Comparison of ENCODE assay signal across 31 cellular contexts in the genomic region with DNA sequence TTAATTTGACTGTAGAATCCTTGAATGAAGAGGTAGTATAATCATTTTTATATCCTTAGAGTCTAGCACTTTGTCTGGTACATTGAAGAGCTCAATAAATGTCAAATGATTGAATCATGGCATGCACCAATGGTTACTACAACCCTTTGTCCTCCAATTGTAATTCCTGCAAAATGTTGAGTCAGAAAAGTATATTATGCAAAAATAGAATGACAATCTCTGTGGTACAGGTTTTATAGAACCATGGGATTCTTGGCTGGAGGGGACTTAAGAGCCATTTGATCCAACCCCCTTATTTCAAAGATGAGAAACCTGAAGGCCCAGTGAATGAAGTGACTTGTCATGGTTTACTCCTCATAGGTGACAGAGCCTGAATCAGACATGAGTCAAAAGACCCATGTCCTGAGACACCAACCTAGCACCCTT. TPM values are rescaled to one million over a fixed set of nuclear protein-coding genes. Genes with fewer than 3 reads are reported as not detected.
A peak's percentile ranks its signal among the peaks of the same experiment; 100 is the strongest.
DNase-seq lines count a peak whose midpoint lies in the region; ATAC-seq, FAIRE-seq and TF ChIP-seq lines count a peak whose summit lies in the region.
"Had no signal": no experiment of that assay in that cellular context is flagged by ENCODE, and none has a peak within 500 bp of the region (broad histone marks: within the 10 kb centered on the region; RNA-seq: fewer than 3 reads in every experiment).

No MANE protein-coding gene starts in this region.

- no peak overlapping the region for H2AFZ ChIP-seq in GM23248

- no peak overlapping the region for H3K27ac ChIP-seq in GM23248
- H3K27ac ChIP-seq: colonic mucosa, esophagus squamous epithelium, gastroesophageal sphincter, ovary, right atrium auricular region, stomach, tibial nerve had no signal

- H3K9me2 ChIP-seq in GM23248 (ENCODE audit: insufficient read depth): no peaks in the 10 kb centered on the region

- peaks cover 7 to 22% of the 10 kb centered on the region in 2 donors for H3K36me3 Mint-ChIP-seq in activated T-cell treated with anti-CD3 and anti-CD28 coated beads, Interleukin-2, amount 50 U/mL, for 72 hours (ENCODE audit: insufficient read depth in 2 of 2)

- no peak for TF ChIP-seq POLR2A in GM18505 (IDR thresholded peaks at IDR 0.05; ENCODE audit: borderline replicate concordance, extremely low read depth, insufficient read depth, insufficient read length)

- no peaks in the 10 kb centered on the region for H3K36me3 ChIP-seq in GM23248 (ENCODE audit: low read depth)
- H3K36me3 ChIP-seq: colonic mucosa, esophagus squamous epithelium, gastroesophageal sphincter, MG63, ovary, stomach, tibial nerve had no signal

- H3K4me3 Mint-ChIP-seq in activated T-cell treated with anti-CD3 and anti-CD28 coated beads, Interleukin-2, amount 50 U/mL, for 72 hours: peak overlapping the region in 1 of 2 donors; percentile 33
- H3K4me3 Mint-ChIP-seq: nephron had no signal

- peaks cover 40% of the 10 kb centered on the region for H3K4me1 ChIP-seq in GM23248 (ENCODE audit: insufficient read depth)
- H3K4me1 ChIP-seq: colonic mucosa, esophagus squamous epithelium, right atrium auricular region, tibial nerve had no signal

- no peaks in the 10 kb centered on the region for H4K20me1 ChIP-seq in GM23248 (ENCODE audit: insufficient read depth)

- H3F3A ChIP-seq in GM23248 (ENCODE audit: insufficient read depth): peaks cover 22% of the 10 kb centered on the region

- DNase-seq in activated T-cell treated with anti-CD3 and anti-CD28 coated beads, Interleukin-2, amount 50 U/mL, for 72 hours: peak; percentile 14 to 19
- no peak for DNase-seq in activated T-cell treated with anti-CD3 and anti-CD28 coated beads for 4 hours
- peak; percentile 50 for DNase-seq in GM23248
- DNase-seq in RCC 7860 (ENCODE audit: low spot score): peak; percentile 69
- peak; percentile 24 for DNase-seq in kidney glomerular epithelial cell (lab: John Stamatoyannopoulos, UW)
- DNase-seq in iPS-NIHi7 (ENCODE audit: extremely low spot score): no peak
- DNase-seq in hepatic stellate cell (ENCODE audit: low spot score): no peak
- DNase-seq: activated CD8-positive, alpha-beta memory T cell treated with anti-CD3 and anti-CD28 coated beads for 24 hours; C1 segment of cervical spinal cord; Calu3; colonic mucosa; DND-41; effector memory CD4-positive, alpha-beta T cell; esophagus squamous epithelium; HCEC 1CT; hypothalamus; left ventricle myocardium superior; MG63; NCI-H1417; NCI-H2081 treated with DMSO at 0.1 percent for 48 hours; NCI-H345; NCI-H748 treated with DMSO at 0.1 percent for 48 hours; ovary; stimulated activated CD4-positive, alpha-beta T cell treated with anti-CD3 and anti-CD28 coated beads, Interleukin-12 subunit alpha, Interleukin-12 subunit beta, amount 100 ng/mL, for 4 hours; stomach had no signal

- H3K27me3 ChIP-seq in GM23248 (replicated peaks; ENCODE audit: insufficient read depth): no peaks in the 10 kb centered on the region
- H3K27me3 ChIP-seq: colonic mucosa, esophagus squamous epithelium, gastroesophageal sphincter, MG63, ovary, right atrium auricular region, stomach, tibial nerve had no signal

- no peaks in the 10 kb centered on the region for H3K27me3 Mint-ChIP-seq in activated T-cell treated with anti-CD3 and anti-CD28 coated beads, Interleukin-2, amount 50 U/mL, for 72 hours (ENCODE audit: low read depth)

- in situ Hi-C loops in GM23248 (cut with MboI): no loop called here

- peaks cover 19% of the 10 kb centered on the region for H3K4me1 Mint-ChIP-seq in activated T-cell treated with anti-CD3 and anti-CD28 coated beads, Interleukin-2, amount 50 U/mL, for 72 hours (ENCODE audit: low read depth)
- H3K4me1 Mint-ChIP-seq: nephron had no signal

- H3K9ac ChIP-seq in GM23248: no peak overlapping the region

- peak overlapping the region; percentile 53 for H3K4me2 ChIP-seq in GM23248 (ENCODE audit: unreplicated experiment)

- peak; percentile 83 to 88 for ATAC-seq in activated T-cell treated with anti-CD3 and anti-CD28 coated beads, Interleukin-2, amount 50 U/mL, for 72 hours (replicated peaks in 1 of 2)
- ATAC-seq in GM18505 (IDR thresholded peaks at IDR 0.05; ENCODE audit: unreplicated experiment): no peak
- ATAC-seq: gastroesophageal sphincter, GM12878, left ventricle myocardium superior had no signal

- FAIRE-seq in RCC 7860 (lab: Jason Lieb, UNC): peak; percentile 73
- FAIRE-seq: GM12878 had no signal

- H3K9me3 Mint-ChIP-seq in activated T-cell treated with anti-CD3 and anti-CD28 coated beads, Interleukin-2, amount 50 U/mL, for 72 hours: no peaks in the 10 kb centered on the region

- H3K27ac Mint-ChIP-seq in activated T-cell treated with anti-CD3 and anti-CD28 coated beads, Interleukin-2, amount 50 U/mL, for 72 hours: peak overlapping the region; percentile 83
- H3K27ac Mint-ChIP-seq: nephron had no signal

- H3K79me2 ChIP-seq in GM23248 (ENCODE audit: insufficient read depth): no peaks in the 10 kb centered on the region

- H3K4me3 ChIP-seq in GM23248: no peak overlapping the region
- H3K4me3 ChIP-seq: colonic mucosa, esophagus squamous epithelium, gastroesophageal sphincter, GM12878, MG63, ovary, right atrium auricular region, stomach, tibial nerve had no signal

- no peaks in the 10 kb centered on the region for H3K9me3 ChIP-seq in GM23248 (ENCODE audit: low read depth)
- H3K9me3 ChIP-seq: colonic mucosa, esophagus squamous epithelium, gastroesophageal sphincter, MG63, ovary, right atrium auricular region, stomach, tibial nerve had no signal

RNA-seq across cellular contexts. Expression of gene SMKR1, which starts 30.9 kb away (rescaled TPM):
- total RNA-seq in activated T-cell treated with anti-CD3 and anti-CD28 coated beads, Interleukin-2, amount 50 U/mL, for 72 hours: 1 to 10 TPM; 4.0 to 4.3 TPM
- total RNA-seq in GM23248 (2014; rRNA removed; shearing (Covaris generic)): not detected in 2 replicates
- polyA plus RNA-seq in GM23248 (2016; fragmentation: Nextera tagmentation; extraction: Ambion mirVana): 0.18 and 0.70 TPM in 2 replicates
- total RNA-seq: Calu3, gastroesophageal sphincter, left ventricle myocardium superior, right atrium auricular region, stomach had no signal

RNA-seq across cellular contexts. Expression of gene STRIP2, which starts 37.2 kb away (rescaled TPM):
- total RNA-seq in activated T-cell treated with anti-CD3 and anti-CD28 coated beads, Interleukin-2, amount 50 U/mL, for 72 hours: 10 to 100 TPM; 73.5 to 79.2 TPM
- total RNA-seq in GM23248 (2014; rRNA removed; shearing (Covaris generic)): 2.2 and 2.5 TPM in 2 replicates
- 1.5 and 1.9 TPM in 2 replicates for polyA plus RNA-seq in GM23248 (2016; fragmentation: Nextera tagmentation; extraction: Ambion mirVana)

Comparison
In these comparisons a context has a peak if more than half of its experiments do, and no peak if none do; other contexts are left out.
1. DNase-seq: peak in activated T-cell treated with anti-CD3 and anti-CD28 coated beads, Interleukin-2, amount 50 U/mL, for 72 hours (2 of 2), GM23248 (single experiment), RCC 7860 (single experiment) and kidney glomerular epithelial cell (single experiment); none in activated T-cell treated with anti-CD3 and anti-CD28 coated beads for 4 hours (single experiment), iPS-NIHi7 (single experiment) and hepatic stellate cell (single experiment).
2. RNA of gene STRIP2, which starts 37.2 kb away (total RNA-seq): 73.5 to 79.2 TPM in activated T-cell treated with anti-CD3 and anti-CD28 coated beads, Interleukin-2, amount 50 U/mL, for 72 hours; 2.2 to 2.5 TPM in GM23248; every median in the first group is over 10 times any median in the second.